Comparison of ENCODE assay signal across 8 cellular contexts in the genomic region with DNA sequence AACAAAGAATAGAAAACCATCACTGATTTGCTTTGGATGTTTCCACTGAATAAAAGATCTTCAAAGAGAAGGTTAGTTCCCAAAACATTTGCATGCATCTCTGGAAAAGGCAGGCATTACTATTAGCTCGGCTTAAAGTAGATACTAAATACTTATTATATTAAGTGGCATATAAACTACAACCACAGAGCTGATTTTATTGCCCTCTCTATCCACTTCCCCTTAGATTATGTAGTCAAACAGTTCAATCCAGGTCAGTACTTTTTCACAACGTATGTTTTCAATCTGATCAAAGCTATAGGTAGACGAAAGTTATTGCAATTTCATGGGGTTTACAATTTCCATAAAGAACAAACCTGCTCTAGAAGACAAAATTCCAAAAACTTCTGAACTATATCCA. TPM values are rescaled to one million over a fixed set of nuclear protein-coding genes. Genes with fewer than 3 reads are reported as not detected.
DNase-seq lines count a peak whose midpoint lies in the region; ATAC-seq and TF ChIP-seq lines count a peak whose summit lies in the region.

No MANE protein-coding gene starts in this region.

- peak overlapping the region; percentile 82 to 94 for H3K27ac Mint-ChIP-seq in T-cell
- peak overlapping the region; percentile 88 for H3K27ac Mint-ChIP-seq in stimulated activated effector memory CD8-positive, alpha-beta T cell treated with anti-CD3 and anti-CD28 coated beads, Interleukin-12 subunit alpha, Interleukin-12 subunit beta, amount 100 ng/mL, for 72 hours

- no peaks in the 10 kb centered on the region for H3K9me3 Mint-ChIP-seq in T-cell
- no peaks in the 10 kb centered on the region for H3K9me3 Mint-ChIP-seq in stimulated activated effector memory CD8-positive, alpha-beta T cell treated with anti-CD3 and anti-CD28 coated beads, Interleukin-12 subunit alpha, Interleukin-12 subunit beta, amount 100 ng/mL, for 72 hours

- H3K4me3 ChIP-seq in foreskin fibroblast (ENCODE audit: low read depth in 1 of 2, low read length in 2 of 2), result peak overlapping the region; percentile 66 to 67

- peaks cover 56 to 59% (median 56%) of the 10 kb centered on the region in 3 donors for H3K4me1 Mint-ChIP-seq in T-cell
- peaks cover 40% of the 10 kb centered on the region for H3K4me1 Mint-ChIP-seq in stimulated activated effector memory CD8-positive, alpha-beta T cell treated with anti-CD3 and anti-CD28 coated beads, Interleukin-12 subunit alpha, Interleukin-12 subunit beta, amount 100 ng/mL, for 72 hours

- DNase-seq in DMS79 treated with DMSO at 0.1 percent for 48 hours (lab: John Stamatoyannopoulos, UW) (peak; percentile 11), DMS79 (lab: John Stamatoyannopoulos, UW) (no peak), T-cell (no peak), foreskin fibroblast (peak in 1 of 2 donors; percentile 19), NCI-H1092 treated with DMSO at 0.1 percent for 48 hours (lab: John Stamatoyannopoulos, UW) (no peak), SHP77 treated with DMSO at 0.1 percent for 48 hours (lab: John Stamatoyannopoulos, UW) (no peak)
- DNase-seq in stimulated activated effector memory CD8-positive, alpha-beta T cell treated with anti-CD3 and anti-CD28 coated beads, Interleukin-12 subunit alpha, Interleukin-12 subunit beta, amount 100 ng/mL, for 72 hours (ENCODE audit: low spot score in 2 of 2), result no peak
- no peak for DNase-seq in NK-92 treated with Interleukin-12 subunit alpha and Interleukin-12 subunit beta, amount 100 ng/mL, for 24 hours (lab: John Stamatoyannopoulos, UW)

- H3K36me3 Mint-ChIP-seq in T-cell, result peaks cover 21% of the 10 kb centered on the region
- peaks cover 42% of the 10 kb centered on the region for H3K36me3 Mint-ChIP-seq in stimulated activated effector memory CD8-positive, alpha-beta T cell treated with anti-CD3 and anti-CD28 coated beads, Interleukin-12 subunit alpha, Interleukin-12 subunit beta, amount 100 ng/mL, for 72 hours

- CTCF ChIA-PET in T-cell (lab: Charles Lee), result interaction anchor here (0.6 to 2.9 kb wide), 3 partner anchors 28 to 293 kb away, joined by 3 to 29 read pairs (median 3); no protein-coding TSS in a partner anchor

- POLR2A ChIA-PET in T-cell (lab: Charles Lee), result interaction anchor here (0.5 to 0.8 kb wide), 2 partner anchors 13 to 40 kb away, joined by 3 to 6 read pairs; no protein-coding TSS in a partner anchor

- no peak for ATAC-seq in T-cell (replicated peaks in 1 of 4)
- ATAC-seq in stimulated activated effector memory CD8-positive, alpha-beta T cell treated with anti-CD3 and anti-CD28 coated beads, Interleukin-12 subunit alpha, Interleukin-12 subunit beta, amount 100 ng/mL, for 72 hours, result no peak

- H3K4me3 Mint-ChIP-seq in T-cell, result peak overlapping the region; percentile 82 to 89 (median 83)
- peak overlapping the region; percentile 80 for H3K4me3 Mint-ChIP-seq in stimulated activated effector memory CD8-positive, alpha-beta T cell treated with anti-CD3 and anti-CD28 coated beads, Interleukin-12 subunit alpha, Interleukin-12 subunit beta, amount 100 ng/mL, for 72 hours

- no peak for TF ChIP-seq CTCF in foreskin fibroblast (IDR thresholded peaks at IDR 0.05; ENCODE audit: low read depth, low read length)

- no peaks in the 10 kb centered on the region for H3K27me3 Mint-ChIP-seq in T-cell

RNA-seq across cellular contexts. Expression of a gene that starts 1.3 kb away (rescaled TPM):
- 10 to 100 TPM; 14.0 to 33.7 (median 18.2) TPM for total RNA-seq in T-cell

RNA-seq across cellular contexts. Expression of a gene that starts 54.8 kb away (rescaled TPM):
- total RNA-seq in T-cell, result 1 to 10 TPM; 2.7 to 5.1 (median 3.4) TPM
